14 cellular contexts compared by ENCODE assay signal in the genomic region with DNA sequence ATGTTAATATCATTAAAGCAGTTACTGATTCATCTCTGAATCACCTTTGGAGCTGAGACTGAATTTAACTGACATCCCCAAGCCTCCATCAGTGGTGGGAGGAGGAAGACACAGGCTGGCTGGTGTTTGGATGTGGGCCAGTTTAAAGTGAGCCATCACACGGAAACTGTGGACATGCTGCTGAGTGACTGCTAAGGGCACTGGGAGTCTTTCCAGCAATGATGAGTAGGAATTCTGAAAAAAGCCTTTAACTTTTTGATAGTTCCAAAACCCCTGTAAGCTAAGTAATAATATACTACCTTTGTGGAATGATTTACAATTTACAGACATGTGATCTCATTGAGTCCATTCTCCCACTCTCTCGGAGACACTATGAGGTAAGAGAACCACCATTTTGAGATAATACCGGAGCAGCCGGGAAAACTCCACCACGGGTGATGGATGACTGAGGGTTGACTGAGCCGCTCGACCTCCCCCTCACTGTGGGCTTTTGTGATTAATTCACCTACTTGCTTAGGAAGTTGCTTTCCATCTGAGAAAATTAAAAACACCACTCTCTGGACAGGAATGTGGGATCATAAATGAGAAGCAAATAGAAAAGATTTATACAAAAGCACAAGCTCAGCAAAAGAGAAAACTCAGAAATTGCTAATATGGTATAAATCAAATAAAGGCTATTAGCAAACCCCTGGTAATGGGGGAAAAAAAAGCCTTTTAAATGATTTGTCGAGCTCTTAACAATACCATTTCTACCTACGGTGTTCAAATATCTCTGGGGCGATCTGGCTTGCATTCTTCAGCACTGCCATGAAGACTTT.
DNase-seq lines count a peak whose midpoint lies in the region; ATAC-seq and TF ChIP-seq lines count a peak whose summit lies in the region.
"Had no signal": no experiment of that assay in that cellular context is flagged by ENCODE, and none has a peak within 500 bp of the region (broad histone marks: within the 10 kb centered on the region; RNA-seq: fewer than 3 reads in every experiment).

No MANE protein-coding gene starts in this region.

- no peak overlapping the region for H2AFZ ChIP-seq in neural progenitor cell (replicated peaks)
- H2AFZ ChIP-seq: parathyroid adenoma had no signal

- DNase-seq in GM03348 (ENCODE audit: low spot score) (peak; percentile 90), RKO (ENCODE audit: low spot score) (peak; percentile 82), epithelial cell of proximal tubule (ENCODE audit: low read depth) (peak; percentile 92), pulmonary artery endothelial cell (ENCODE audit: low read depth, low spot score) (peak; percentile 4), neural progenitor cell (ENCODE audit: low spot score) (no peak), activated gamma-delta T cell treated with Interleukin-2 at 50 U/mL for 16 hours (no peak), GDM1 (lab: John Stamatoyannopoulos, UW) (no peak)
- DNase-seq: activated CD4-positive, CD25-positive, alpha-beta regulatory T cell treated with anti-CD3 and anti-CD28 coated beads, Interleukin-2, amount 50 U/mL, for 72 hours; DMS79; NCI-H1436 had no signal

- H4K20me1 ChIP-seq in neural progenitor cell (ENCODE audit: low read depth) = no peaks in the 10 kb centered on the region

- H3K79me2 ChIP-seq in neural progenitor cell (ENCODE audit: low read depth) = no peaks in the 10 kb centered on the region
- H3K79me2 ChIP-seq: parathyroid adenoma had no signal

- TF ChIP-seq CTCF in epithelial cell of proximal tubule (conservative IDR thresholded peaks at IDR 0.05; ENCODE audit: low read depth, low read length) (no peak), neural progenitor cell (IDR thresholded peaks at IDR 0.05) (no peak)

- no peak overlapping the region for H3K27ac ChIP-seq in neural progenitor cell
- H3K27ac ChIP-seq: parathyroid adenoma, tibial nerve had no signal

- H3K4me1 ChIP-seq in neural progenitor cell = peaks cover 4% of the 10 kb centered on the region
- H3K4me1 ChIP-seq: parathyroid adenoma, tibial nerve had no signal

- no peaks in the 10 kb centered on the region for H3F3A ChIP-seq in neural progenitor cell (ENCODE audit: low read depth)

- peaks cover 2% of the 10 kb centered on the region for H3K27me3 Mint-ChIP-seq in neural progenitor cell (ENCODE audit: insufficient read depth, low read depth)

- no peak overlapping the region for H3K4me2 ChIP-seq in neural progenitor cell

- H3K9me3 ChIP-seq in neural progenitor cell (ENCODE audit: low read depth) = no peaks in the 10 kb centered on the region
- H3K9me3 ChIP-seq: tibial nerve had no signal

- H3K4me1 Mint-ChIP-seq in neural progenitor cell = peaks cover 13% of the 10 kb centered on the region

- H3K36me3 Mint-ChIP-seq in neural progenitor cell = no peaks in the 10 kb centered on the region

- peak overlapping the region; percentile 27 for H3K4me3 ChIP-seq in epithelial cell of proximal tubule (ENCODE audit: low read depth, low read length)
- no peak overlapping the region for H3K4me3 ChIP-seq in neural progenitor cell
- H3K4me3 ChIP-seq: tibial nerve had no signal

- no peaks in the 10 kb centered on the region for H3K9me3 Mint-ChIP-seq in neural progenitor cell
- H3K9me3 Mint-ChIP-seq: activated T-helper 2 cell treated with anti-CD3 and anti-CD28 coated beads, Interferon-gamma antibody, Interleukin-2, Interleukin-4, amounts not matched to agents 10 μg/mL and 5 μg/mL and 100 μg/mL, durations not matched to agents 14 hours and 24 hours and 36 hours had no signal

- no peaks in the 10 kb centered on the region for H3K27me3 ChIP-seq in neural progenitor cell
- H3K27me3 ChIP-seq: tibial nerve had no signal

- no peak for ATAC-seq in HG02973 (IDR thresholded peaks at IDR 0.05; ENCODE audit: unreplicated experiment)

- H3K9ac ChIP-seq in neural progenitor cell = no peak overlapping the region
- H3K9ac ChIP-seq: parathyroid adenoma had no signal

- no peak overlapping the region for H3K27ac Mint-ChIP-seq in neural progenitor cell
- H3K27ac Mint-ChIP-seq: activated T-helper 2 cell treated with anti-CD3 and anti-CD28 coated beads, Interferon-gamma antibody, Interleukin-2, Interleukin-4, amounts not matched to agents 10 μg/mL and 5 μg/mL and 100 μg/mL, durations not matched to agents 14 hours and 24 hours and 36 hours had no signal

- no peak overlapping the region for H3K4me3 Mint-ChIP-seq in neural progenitor cell

- no peaks in the 10 kb centered on the region for H3K36me3 ChIP-seq in neural progenitor cell
- H3K36me3 ChIP-seq: tibial nerve had no signal

Comparison
In these comparisons a context has a peak if more than half of its experiments do, and no peak if none do; other contexts are left out.
1. DNase-seq: peak in GM03348 (single experiment), RKO (single experiment), epithelial cell of proximal tubule (single experiment) and pulmonary artery endothelial cell (single experiment); none in neural progenitor cell (single experiment), activated gamma-delta T cell treated with Interleukin-2 at 50 U/mL for 16 hours (single experiment) and GDM1 (single experiment).